13 cellular contexts compared by ENCODE assay signal in genomic region chr6:24859132-24859531, GRCh38.
DNase-seq lines count a peak whose midpoint lies in the region; TF ChIP-seq lines count a peak whose summit lies in the region.
"Had no signal": no experiment of that assay in that cellular context is flagged by ENCODE, and none has a peak within 500 bp of the region (broad histone marks: within the 10 kb centered on the region; RNA-seq: fewer than 3 reads in every experiment).

No MANE protein-coding gene starts in this region.

- no peak for TF ChIP-seq CTCF in nephron progenitor cell (IDR thresholded peaks at IDR 0.05)

- POLR2A ChIA-PET in activated CD4-positive, alpha-beta T cell treated with anti-CD3 and anti-CD28 coated beads, Interleukin-2, amount 10 ng/mL, durations not matched to agents 7 days and 5 days (lab: Charles Lee) = no interaction called here

- H3K36me3 Mint-ChIP-seq in activated CD4-positive, alpha-beta T cell treated with anti-CD3 and anti-CD28 coated beads, Interleukin-2, amount 10 ng/mL, durations not matched to agents 7 days and 5 days (ENCODE audit: low read depth) = peaks cover 92% of the 10 kb centered on the region
- peaks cover 9% of the 10 kb centered on the region for H3K36me3 Mint-ChIP-seq in IgD-negative memory B cell
- peaks cover 58% of the 10 kb centered on the region for H3K36me3 Mint-ChIP-seq in activated naive CD8-positive, alpha-beta T cell treated with anti-CD3 and anti-CD28 coated beads for 36 hours
- H3K36me3 Mint-ChIP-seq in nephron progenitor cell (ENCODE audit: low read depth) = no peaks in the 10 kb centered on the region

- no peak for DNase-seq in activated CD4-positive, alpha-beta T cell treated with anti-CD3 and anti-CD28 coated beads, Interleukin-2, amount 10 ng/mL, durations not matched to agents 7 days and 5 days
- DNase-seq in activated CD4-positive, alpha-beta T cell treated with anti-CD3 and anti-CD28 coated beads, Interleukin-2, amount 50 U/mL, for 1 hour = no peak
- DNase-seq in activated naive CD8-positive, alpha-beta T cell treated with anti-CD3 and anti-CD28 coated beads for 36 hours = no peak
- DNase-seq in nephron progenitor cell (no peak), ureter (ENCODE audit: low spot score) (no peak), pons (ENCODE audit: low spot score) (no peak), NCI-H82 (lab: John Stamatoyannopoulos, UW) (no peak)
- DNase-seq: kidney glomerular epithelial cell, MM.1S, NCI-H2171, right cardiac atrium, SK-N-SH had no signal

- CTCF ChIA-PET in activated CD4-positive, alpha-beta T cell treated with anti-CD3 and anti-CD28 coated beads, Interleukin-2, amount 10 ng/mL, durations not matched to agents 7 days and 5 days (lab: Charles Lee) = interaction anchor here (0.6 to 2.3 kb wide), 2 partner anchors 159 to 844 kb away, joined by 3 to 14 read pairs; no protein-coding TSS in a partner anchor

- H3K4me1 Mint-ChIP-seq in activated CD4-positive, alpha-beta T cell treated with anti-CD3 and anti-CD28 coated beads, Interleukin-2, amount 10 ng/mL, durations not matched to agents 7 days and 5 days = peaks cover 83% of the 10 kb centered on the region
- H3K4me1 Mint-ChIP-seq in IgD-negative memory B cell = peaks cover 63 to 83% (median 69%) of the 10 kb centered on the region in 3 donors
- peaks cover 83% of the 10 kb centered on the region for H3K4me1 Mint-ChIP-seq in activated naive CD8-positive, alpha-beta T cell treated with anti-CD3 and anti-CD28 coated beads for 36 hours
- H3K4me1 Mint-ChIP-seq in nephron progenitor cell = peaks cover 48% of the 10 kb centered on the region

- H3K27me3 Mint-ChIP-seq in activated CD4-positive, alpha-beta T cell treated with anti-CD3 and anti-CD28 coated beads, Interleukin-2, amount 10 ng/mL, durations not matched to agents 7 days and 5 days = no peaks in the 10 kb centered on the region
- no peaks in the 10 kb centered on the region for H3K27me3 Mint-ChIP-seq in IgD-negative memory B cell
- H3K27me3 Mint-ChIP-seq in activated naive CD8-positive, alpha-beta T cell treated with anti-CD3 and anti-CD28 coated beads for 36 hours = no peaks in the 10 kb centered on the region
- peaks cover 4% of the 10 kb centered on the region for H3K27me3 Mint-ChIP-seq in nephron progenitor cell (ENCODE audit: low read depth, poor library complexity)

- H3K4me3 Mint-ChIP-seq in activated CD4-positive, alpha-beta T cell treated with anti-CD3 and anti-CD28 coated beads, Interleukin-2, amount 10 ng/mL, durations not matched to agents 7 days and 5 days = peak overlapping the region; percentile 35
- H3K4me3 Mint-ChIP-seq in IgD-negative memory B cell (peak overlapping the region; percentile 8 to 86 (median 82)), nephron progenitor cell (no peak overlapping the region)
- peak overlapping the region; percentile 42 for H3K4me3 Mint-ChIP-seq in activated naive CD8-positive, alpha-beta T cell treated with anti-CD3 and anti-CD28 coated beads for 36 hours

- H3K27ac Mint-ChIP-seq in activated CD4-positive, alpha-beta T cell treated with anti-CD3 and anti-CD28 coated beads, Interleukin-2, amount 10 ng/mL, durations not matched to agents 7 days and 5 days = peak overlapping the region; percentile 88
- H3K27ac Mint-ChIP-seq in IgD-negative memory B cell (peak overlapping the region; percentile 90 to 98 (median 97)), nephron progenitor cell (peak overlapping the region; percentile 66)
- H3K27ac Mint-ChIP-seq in activated naive CD8-positive, alpha-beta T cell treated with anti-CD3 and anti-CD28 coated beads for 36 hours = peak overlapping the region; percentile 89

- no peaks in the 10 kb centered on the region for H3K9me3 Mint-ChIP-seq in activated CD4-positive, alpha-beta T cell treated with anti-CD3 and anti-CD28 coated beads, Interleukin-2, amount 10 ng/mL, durations not matched to agents 7 days and 5 days
- H3K9me3 Mint-ChIP-seq in IgD-negative memory B cell = no peaks in the 10 kb centered on the region
- no peaks in the 10 kb centered on the region for H3K9me3 Mint-ChIP-seq in activated naive CD8-positive, alpha-beta T cell treated with anti-CD3 and anti-CD28 coated beads for 36 hours
- H3K9me3 Mint-ChIP-seq in nephron progenitor cell = no peaks in the 10 kb centered on the region
